In the genomic region with DNA sequence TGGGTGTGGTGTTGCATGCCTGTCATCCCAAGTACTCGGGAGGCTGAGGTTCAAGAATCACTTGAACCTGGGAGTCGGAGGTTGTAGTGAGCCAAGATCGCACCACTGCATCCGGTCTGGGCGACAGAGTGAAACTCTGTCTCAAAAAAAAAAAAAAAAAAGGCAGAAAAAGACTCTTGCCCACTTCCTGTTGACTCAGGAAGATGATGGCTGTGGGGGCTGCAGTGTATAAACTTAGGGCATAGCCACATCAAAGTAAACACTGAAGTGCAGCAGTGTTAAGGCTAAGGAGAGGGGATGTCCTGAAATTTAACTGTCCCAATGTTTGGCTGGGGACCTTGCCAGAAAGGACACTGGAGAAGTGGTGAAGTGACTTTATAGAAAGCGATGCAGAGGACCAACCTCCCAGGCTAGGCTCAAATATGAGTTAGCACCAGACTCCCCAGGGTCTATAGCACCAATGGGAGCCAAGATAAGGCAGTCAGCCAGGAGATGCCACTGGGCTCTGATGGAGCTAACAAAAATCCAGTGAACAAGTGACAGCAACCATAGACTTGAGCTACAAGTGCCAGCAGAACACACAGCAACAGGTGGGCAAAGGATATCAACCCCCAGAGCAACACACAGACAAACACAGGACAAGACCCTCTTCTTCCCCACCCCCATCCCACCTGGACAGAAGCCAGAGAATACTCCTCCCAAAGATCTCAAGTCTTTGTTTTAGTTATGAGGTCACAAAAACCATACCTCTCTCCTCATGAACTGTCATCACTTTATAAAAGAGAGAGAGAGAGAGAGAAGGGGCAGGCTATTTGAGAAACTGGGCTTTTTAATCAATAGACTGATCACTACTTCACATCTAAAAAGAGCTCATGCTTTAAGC, we compare ENCODE assay signal across 8 cellular contexts. TPM values are rescaled to one million over a fixed set of nuclear protein-coding genes. Genes with fewer than 3 reads are reported as not detected.
A peak's percentile ranks its signal among the peaks of the same experiment; 100 is the strongest.
DNase-seq lines count a peak whose midpoint lies in the region; ATAC-seq, FAIRE-seq and TF ChIP-seq lines count a peak whose summit lies in the region.

No MANE protein-coding gene starts in this region.

- H3K9me3 Mint-ChIP-seq in Calu3 (ENCODE audit: low read depth, unreplicated experiment) = no peaks in the 10 kb centered on the region

- H3K36me3 Mint-ChIP-seq in Calu3 (ENCODE audit: insufficient read depth, unreplicated experiment) = no peaks in the 10 kb centered on the region

- CTCF ChIA-PET in Calu3 (lab: Charles Lee) = no interaction called here

- DNase-seq in activated T-cell treated with anti-CD3 and anti-CD28 coated beads for 24 hours (ENCODE audit: low read depth) = peak; percentile 46
- DNase-seq in stimulated activated CD4-positive, alpha-beta T cell treated with anti-CD3 and anti-CD28 coated beads, TNF-alpha, amount 100 ng/mL, for 1 hour (ENCODE audit: low read depth in 3 of 3, low spot score in 1 of 3) = peak; percentile 7 to 47 (median 25)
- DNase-seq in Calu3 = no peak
- DNase-seq in kidney glomerular epithelial cell (lab: John Stamatoyannopoulos, UW) = no peak
- no peak for DNase-seq in frontal cortex (ENCODE audit: low spot score in 2 of 2)
- no peak for DNase-seq in GM13976 (ENCODE audit: low spot score)

- no peaks in the 10 kb centered on the region for H3K4me1 Mint-ChIP-seq in Calu3 (ENCODE audit: low read depth, unreplicated experiment)

- no TSS peak for BruUV-seq in Calu3 (replicated peaks; lab: Mats Ljungman, UMichigan)

- no peak for FAIRE-seq in frontal cortex (lab: Jason Lieb, UNC)

- H3K27me3 Mint-ChIP-seq in Calu3 (ENCODE audit: unreplicated experiment) = no peaks in the 10 kb centered on the region

- no peak overlapping the region for H3K27ac Mint-ChIP-seq in Calu3 (ENCODE audit: unreplicated experiment)

- TF ChIP-seq CTCF in Calu3 (IDR thresholded peaks at IDR 0.05; ENCODE audit: unreplicated experiment) = no peak
- no peak for TF ChIP-seq CTCF in GM13976 (IDR thresholded peaks at IDR 0.05; ENCODE audit: borderline replicate concordance, control extremely low read depth, extremely low read depth, insufficient read depth, missing control alignments)

- no peak overlapping the region for H3K4me3 Mint-ChIP-seq in Calu3 (ENCODE audit: low read depth, unreplicated experiment)

- ATAC-seq in GM19463 (IDR thresholded peaks at IDR 0.05; ENCODE audit: unreplicated experiment) (peak; percentile 54), HG03378 (IDR thresholded peaks at IDR 0.05; ENCODE audit: unreplicated experiment) (peak; percentile 86)

- in situ Hi-C loops in GM13976 (cut with MboI; ENCODE audit: low sequenced_read_pairs, unreplicated experiment) = no loop called here

- intact Hi-C loops in Calu3 (cut with micrococcal nuclease; ENCODE audit: unreplicated experiment) = no loop called here

RNA-seq across cellular contexts. Expression of gene NELL2, which starts 28.0 kb away (rescaled TPM):
- 0.42 TPM in 1 of 2 replicates, not detected in the other for total RNA-seq in Calu3 (2022)
- total RNA-seq in frontal cortex = 2,116 TPM

Comparison
In these comparisons a context has a peak if more than half of its experiments do, and no peak if none do; other contexts are left out.
1. DNase-seq: peak in activated T-cell treated with anti-CD3 and anti-CD28 coated beads for 24 hours (single experiment) and stimulated activated CD4-positive, alpha-beta T cell treated with anti-CD3 and anti-CD28 coated beads, TNF-alpha, amount 100 ng/mL, for 1 hour (3 of 3); none in Calu3 (single experiment), kidney glomerular epithelial cell (single experiment), frontal cortex (0 of 2) and GM13976 (single experiment).
2. RNA of gene NELL2, which starts 28.0 kb away (total RNA-seq): 2,116 TPM in frontal cortex (single experiment); 0.42 TPM in Calu3; every median in the first group is over 1,000 times any median in the second.